23 cellular contexts compared by ENCODE assay signal in genomic region chr9:8666060-8666459, GRCh38.
"Had no signal": no experiment of that assay in that cellular context is flagged by ENCODE, and none has a peak within 500 bp of the region (broad histone marks: within the 10 kb centered on the region; RNA-seq: fewer than 3 reads in every experiment).

No MANE protein-coding gene starts in this region.

- H3K9ac ChIP-seq: SK-N-SH had no signal

- H3K4me2 ChIP-seq: SK-N-SH had no signal

- H3K36me3 ChIP-seq: ascending aorta, SJSA1 had no signal

- H3K4me1 ChIP-seq: ascending aorta, SJSA1 had no signal

- H3K27ac ChIP-seq: ascending aorta, SJSA1 had no signal

- H3K9me3 ChIP-seq: ascending aorta, SJSA1, SK-N-SH had no signal

- H3K27me3 ChIP-seq: ascending aorta, SJSA1 had no signal

- DNase-seq: activated CD4-positive, alpha-beta T cell treated with anti-CD3 and anti-CD28 coated beads, Interleukin-2, amount 10 ng/mL, durations not matched to agents 24 days and 14 days; activated CD4-positive, alpha-beta T cell treated with anti-CD3 and anti-CD28 coated beads, Interleukin-2, amount 50 U/mL, for 4 hours; activated CD8-positive, alpha-beta T cell treated with anti-CD3 and anti-CD28 coated beads for 36 hours; activated gamma-delta T cell; activated naive CD4-positive, alpha-beta T cell treated with Interleukin-2 at 50 U/mL for 16 hours; activated naive CD8-positive, alpha-beta T cell treated with anti-CD3 and anti-CD28 coated beads, Interleukin-2, amount 10 ng/mL, durations not matched to agents 7 days and 5 days; activated T-cell treated with anti-CD3 and anti-CD28 coated beads, Interleukin-2, amount 50 U/mL, for 1 hour; activated T-cell treated with anti-CD3 and anti-CD28 coated beads, Interleukin-2, amount 50 U/mL, for 72 hours; amygdala; KG1; NCI-H1048; NCI-H1105 treated with DMSO at 0.1 percent for 48 hours; NCI-H1436; NCI-H1694; NCI-H1930; NCI-H2081 treated with DMSO at 0.1 percent for 48 hours; NCI-H345; NCI-H524 treated with DMSO at 0.1 percent for 48 hours; RPMI8226; SHP77 treated with DMSO at 0.1 percent for 48 hours; SK-N-SH had no signal

- H3K4me3 ChIP-seq: ascending aorta, SJSA1 had no signal

- H3K9me2 ChIP-seq: SK-N-SH had no signal
